ENCODE assay signal across 8 cellular contexts in genomic region chr3:170811928-170812591, GRCh38. TPM values are rescaled to one million over a fixed set of nuclear protein-coding genes. Genes with fewer than 3 reads are reported as not detected.
DNase-seq lines count a peak whose midpoint lies in the region; ATAC-seq, FAIRE-seq and TF ChIP-seq lines count a peak whose summit lies in the region.

No MANE protein-coding gene starts in this region.

- no peaks in the 10 kb centered on the region for H3K4me1 ChIP-seq in neutrophil (ENCODE audit: control insufficient read depth in 1 of 2, insufficient read depth in 1 of 2, low read depth in 1 of 2, low read length in 1 of 2)
- H3K4me1 ChIP-seq in suprapubic skin, result peaks cover 15% of the 10 kb centered on the region

- H3K27me3 ChIP-seq in neutrophil (no peaks in the 10 kb centered on the region), suprapubic skin (no peaks in the 10 kb centered on the region)

- no peak for TF ChIP-seq EP300 in suprapubic skin (IDR thresholded peaks at IDR 0.05)

- DNase-seq in Caki2 (ENCODE audit: low read depth) (peak; percentile 92), RCC 7860 (ENCODE audit: low spot score) (peak; percentile 65), fibroblast of peridontal ligament (ENCODE audit: extremely low read depth) (peak; percentile 93), suprapubic skin (ENCODE audit: low spot score in 2 of 2) (peak; percentile 81 to 83)
- peak; percentile 73 to 77 for DNase-seq in activated T-cell treated with anti-CD3 and anti-CD28 coated beads, Interleukin-2, amount 50 U/mL, for 48 hours

- TF ChIP-seq CTCF in LNCAP (IDR thresholded peaks at IDR 0.05) (peak; percentile 96), neutrophil (IDR thresholded peaks at IDR 0.05) (peak; percentile 78), suprapubic skin (IDR thresholded peaks at IDR 0.05) (peak; percentile 83 to 96)

- in situ Hi-C loops in Caki2 (cut with HindIII; ENCODE audit: low pct_unique_long_range_greater_than_20kb, low sequenced_read_pairs), result loop anchor here (5.0 to 25.0 kb wide), 2 partner anchors 385 to 500 kb away; no protein-coding TSS in a partner anchor

- H3K9me3 ChIP-seq in neutrophil (no peaks in the 10 kb centered on the region), suprapubic skin (no peaks in the 10 kb centered on the region)

- H3K27ac ChIP-seq in neutrophil, result no peak overlapping the region
- H3K27ac ChIP-seq in suprapubic skin, result peak overlapping the region; percentile 21

- H3K4me3 ChIP-seq in neutrophil (ENCODE audit: low read depth in 1 of 2, low read length in 1 of 2) (no peak overlapping the region), suprapubic skin (no peak overlapping the region)

- no peak for TF ChIP-seq POLR2A in suprapubic skin (IDR thresholded peaks at IDR 0.05)

- 59% methylated on average over 8 of the region's 8 CpGs for WGBS in suprapubic skin

- peak; percentile 89 for ATAC-seq in GM21529 (IDR thresholded peaks at IDR 0.05; ENCODE audit: unreplicated experiment)

- FAIRE-seq in RCC 7860 (lab: Jason Lieb, UNC), result peak; percentile 71

- H3K36me3 ChIP-seq in neutrophil (no peaks in the 10 kb centered on the region), suprapubic skin (no peaks in the 10 kb centered on the region)

RNA-seq across cellular contexts. Expression of gene RPL22L1, which starts 57.9 kb away (rescaled TPM):
- total RNA-seq in Caki2 (2014; rRNA removed; shearing (Covaris generic); ENCODE audit: low replicate concordance), result 97.0 and 146 TPM in 2 replicates
- 100 to 1,000 TPM in 2 of 4 donors, 10 to 100 TPM in 2; 23.1 to 169 (median 97.7) TPM for total RNA-seq in suprapubic skin
